ENCODE assay signal across 24 cellular contexts in genomic region chr22:29277927-29278326, GRCh38. TPM values are rescaled to one million over a fixed set of nuclear protein-coding genes. Genes with fewer than 3 reads are reported as not detected.
A peak's percentile ranks its signal among the peaks of the same experiment; 100 is the strongest.
DNase-seq lines count a peak whose midpoint lies in the region; ATAC-seq, FAIRE-seq and TF ChIP-seq lines count a peak whose summit lies in the region.
"Had no signal": no experiment of that assay in that cellular context is flagged by ENCODE, and none has a peak within 500 bp of the region (broad histone marks: within the 10 kb centered on the region; RNA-seq: fewer than 3 reads in every experiment).

No MANE protein-coding gene starts in this region.

- no peaks in the 10 kb centered on the region for H3K27me3 ChIP-seq in CD4-positive, alpha-beta T cell (ENCODE audit: control insufficient read depth, insufficient read depth, low read length)
- no peaks in the 10 kb centered on the region for H3K27me3 ChIP-seq in GM12878 (replicated peaks in 1 of 2; ENCODE audit: control insufficient read depth in 2 of 2, insufficient read depth in 2 of 2, low read length in 1 of 2)
- H3K27me3 ChIP-seq: testis, vagina had no signal

- peak overlapping the region; percentile 5 for H3K27ac Mint-ChIP-seq in CD4-positive, alpha-beta T cell

- peaks cover 28 to 60% of the 10 kb centered on the region in 2 experiments for H3K36me3 ChIP-seq in GM12878 (ENCODE audit: control insufficient read depth in 2 of 2, insufficient read depth in 2 of 2, low read length in 1 of 2)

- H3K9me3 Mint-ChIP-seq in CD4-positive, alpha-beta T cell: no peaks in the 10 kb centered on the region
- H3K9me3 Mint-ChIP-seq: CD14-positive monocyte had no signal

- no peaks in the 10 kb centered on the region for H3K9me3 ChIP-seq in CD4-positive, alpha-beta T cell (ENCODE audit: control insufficient read depth, low read length)
- H3K9me3 ChIP-seq in GM12878 (replicated peaks; ENCODE audit: control insufficient read depth, insufficient read depth, low read length): no peaks in the 10 kb centered on the region
- H3K9me3 ChIP-seq: lower lobe of right lung, mucosa of descending colon, psoas muscle, testis, vagina had no signal

- H3K79me2 ChIP-seq in GM12878 (ENCODE audit: control insufficient read depth, insufficient read depth, low read length): peaks cover 65% of the 10 kb centered on the region

- peak; percentile 55 for FAIRE-seq in GM12891 (lab: Jason Lieb, UNC)
- no peak for FAIRE-seq in GM12878 (lab: Jason Lieb, UNC)
- FAIRE-seq: endometrium, G401.6, K562, keratinocyte had no signal

- H3K4me1 ChIP-seq in GM12878 (ENCODE audit: control insufficient read depth, insufficient read depth, low read length): peaks cover 6% of the 10 kb centered on the region
- H3K4me1 ChIP-seq: testis had no signal

- H3K9ac ChIP-seq in GM12878 (ENCODE audit: control insufficient read depth, insufficient read depth, low read length): no peak overlapping the region

- H3K4me3 Mint-ChIP-seq in CD4-positive, alpha-beta T cell: no peak overlapping the region
- H3K4me3 Mint-ChIP-seq: CD14-positive monocyte had no signal

- RAD21 ChIA-PET in GM12878 (lab: Charles Lee; ENCODE audit: unreplicated experiment): no interaction called here

- BruUV-seq in GM12878 (replicated peaks; lab: Mats Ljungman, UMichigan): no TSS peak

- no peak for TF ChIP-seq POLR2A in GM12891 (IDR thresholded peaks at IDR 0.05; ENCODE audit: low read depth, low read length)
- TF ChIP-seq POLR2A in GM12878 (IDR thresholded peaks at IDR 0.05; ENCODE audit: low read depth, low read length): no peak

- 100% methylated on average over 1 of the region's 1 CpG for WGBS in GM12878 (ENCODE audit: insufficient coverage, insufficient replicate concordance, low lambda C conversion rate, missing lambda C conversion rate)

- no peak for TF ChIP-seq EP300 in GM12878 (IDR thresholded peaks at IDR 0.05; ENCODE audit: borderline replicate concordance in 1 of 2, control insufficient read depth in 1 of 2, low read depth in 2 of 2, low read length in 2 of 2)

- SMC1A ChIA-PET in GM12878 (lab: Charles Lee; ENCODE audit: uncharacterized antibody, unreplicated experiment): interaction anchor here (0.7 to 2.2 kb wide), 3 partner anchors 8 to 161 kb away, joined by 3 to 8 read pairs (median 3); no protein-coding TSS in a partner anchor

- POLR2A ChIA-PET in CD4-positive, alpha-beta T cell (lab: Charles Lee): interaction anchor here (1.0 to 2.0 kb wide), 2 partner anchors 10 to 11 kb away, joined by 4 to 5 read pairs; partner anchors contain the start of gene EWSR1
- POLR2A ChIA-PET in GM12878 (lab: Charles Lee): no interaction called here

- in situ Hi-C loops in GM12878 (cut with MboI): no loop called here

- H3K27ac ChIP-seq in CD4-positive, alpha-beta T cell (ENCODE audit: low read depth, low read length): no peak overlapping the region
- no peak overlapping the region for H3K27ac ChIP-seq in GM12878 (ENCODE audit: control insufficient read depth, insufficient read depth)
- H3K27ac ChIP-seq: lower lobe of right lung, psoas muscle, testis, vagina had no signal

- CTCF ChIA-PET in CD4-positive, alpha-beta T cell (lab: Charles Lee): no interaction called here
- CTCF ChIA-PET in GM12878 (lab: Yijun Ruan, JAX): no interaction called here

- no peak overlapping the region for H2AFZ ChIP-seq in GM12878 (ENCODE audit: control insufficient read depth, low read depth, low read length)

- H4K20me1 ChIP-seq in GM12878 (ENCODE audit: control insufficient read depth, insufficient read depth): peaks cover 7% of the 10 kb centered on the region; the same call in 1 of the 2 replicates

- no peak for DNase-seq in CD4-positive, alpha-beta T cell
- DNase-seq in GM12891 (ENCODE audit: insufficient read length, low spot score) (no peak), GM12878 (ENCODE audit: low read depth, low spot score) (no peak), NCI-H748 (lab: John Stamatoyannopoulos, UW; ENCODE audit: unreplicated experiment) (no peak), kidney tubule cell (ENCODE audit: low spot score) (no peak)
- DNase-seq: activated CD4-positive, alpha-beta T cell treated with anti-CD3 and anti-CD28 coated beads for 48 hours; activated naive CD4-positive, alpha-beta T cell treated with Interleukin-2 at 50 U/mL for 16 hours; anterior cingulate cortex; lower lobe of right lung; mucosa of descending colon; NCI-H2171 treated with DMSO at 0.1 percent for 48 hours; NCI-H526; psoas muscle; T-helper 17 cell; testis had no signal

- no peaks in the 10 kb centered on the region for H3K27me3 Mint-ChIP-seq in CD4-positive, alpha-beta T cell
- H3K27me3 Mint-ChIP-seq: T-helper 17 cell had no signal

- H3K4me3 ChIP-seq in GM12878: no peak overlapping the region
- H3K4me3 ChIP-seq: K562, lower lobe of right lung, mucosa of descending colon, psoas muscle, testis, vagina had no signal

- TF ChIP-seq RAD21 in GM12878 (IDR thresholded peaks at IDR 0.05; ENCODE audit: insufficient read depth, low read depth, low read length): no peak

- no peak overlapping the region for H3K4me2 ChIP-seq in GM12878 (ENCODE audit: control insufficient read depth, insufficient read depth)

- H3K4me1 Mint-ChIP-seq in CD4-positive, alpha-beta T cell (ENCODE audit: low read depth): peaks cover 59% of the 10 kb centered on the region

- no peak for ATAC-seq in CD4-positive, alpha-beta T cell (ENCODE audit: poor library complexity)
- ATAC-seq in GM12878: peak; percentile 10; the same call in 2 of the 3 replicates
- ATAC-seq: HCT116, K562, mucosa of descending colon, psoas muscle, T-helper 17 cell had no signal

- no peak for TF ChIP-seq CTCF in CD4-positive, alpha-beta T cell (IDR thresholded peaks at IDR 0.05)
- no peak for TF ChIP-seq CTCF in GM12878 (IDR thresholded peaks at IDR 0.05 in 2 of 3, conservative IDR thresholded peaks at IDR 0.05 in 1 of 3; ENCODE audit: control insufficient read depth in 2 of 3, extremely low read depth in 1 of 3, insufficient read depth in 1 of 3, low read depth in 3 of 3, low read length in 3 of 3)

- peaks cover 100% of the 10 kb centered on the region for H3K36me3 Mint-ChIP-seq in CD4-positive, alpha-beta T cell (ENCODE audit: low read depth)

- intact Hi-C loops in CD4-positive, alpha-beta T cell (cut with DNase I, micrococcal nuclease): loop anchor here in 1 of 2 experiments (10.0 kb wide), 1 partner anchor 607 kb away; the partner anchor contains the start of gene MTMR3
- intact Hi-C loops in GM12878 (cut with micrococcal nuclease; ENCODE audit: unreplicated experiment): no loop called here

RNA-seq across cellular contexts. Expression of gene EWSR1, which starts 9.9 kb away (rescaled TPM):
- 100 to 1,000 TPM; 292 to 309 TPM for total RNA-seq in CD4-positive, alpha-beta T cell
- 173 TPM for polyA plus RNA-seq in GM12891 (2012; ENCODE audit: low read depth, missing spikeins)
- total RNA-seq in GM12878 (2013; cell fraction: nucleolus; rRNA removed): 358 and 390 TPM in 2 replicates
- total RNA-seq in GM12878 (2014; rRNA removed): 339 and 342 TPM in 2 replicates
- total RNA-seq in GM12878 (2014; rRNA removed; fragmentation: Illumina TruSeq; extraction: Trizol): 200 and 209 TPM in 2 replicates
- 307 and 325 TPM in 2 replicates for total RNA-seq in GM12878 (2021)
- polyA plus RNA-seq in GM12878 (2011; ENCODE audit: low read depth): 140 TPM
- polyA plus RNA-seq in GM12878 (2011; rRNA removed): 233 and 400 TPM in 2 replicates
- 486 and 548 TPM in 2 replicates for polyA plus RNA-seq in GM12878 (2011; cell fraction: cytosol; rRNA removed)
- polyA plus RNA-seq in GM12878 (2011; cell fraction: nucleus; rRNA removed): 908 and 919 TPM in 2 replicates
- polyA plus RNA-seq in GM12878 (2012): 149 and 217 TPM in 2 replicates
- 430 and 480 TPM in 2 replicates for polyA plus RNA-seq in GM12878 (2014; fragmentation: Illumina TruSeq; extraction: Trizol)
- 100 to 1,000 TPM; 130 to 180 TPM for polyA plus RNA-seq in GM12878 (2014; fragmentation: Nextera tagmentation; extraction: Ambion mirVana)
- 369 and 388 TPM in 2 replicates for polyA plus RNA-seq in GM12878 (2014; rRNA removed)
- polyA plus RNA-seq in GM12878 (2016; fragmentation: Nextera tagmentation; extraction: Ambion mirVana): 100 to 1,000 TPM; 426 to 464 TPM
- polyA minus RNA-seq in GM12878 (2011; rRNA and poly(A)+ RNA removed): 345 and 478 TPM in 2 replicates
- 124 and 140 TPM in 2 replicates for polyA minus RNA-seq in GM12878 (2011; cell fraction: cytosol; rRNA and poly(A)+ RNA removed)
- 141 and 185 TPM in 2 replicates for polyA minus RNA-seq in GM12878 (2011; cell fraction: nucleus; rRNA and poly(A)+ RNA removed)

RNA-seq across cellular contexts. Expression of gene RHBDD3, which starts 10.1 kb away (rescaled TPM):
- total RNA-seq in CD4-positive, alpha-beta T cell: 10 to 100 TPM in 1 of 2 experiments, 1 to 10 TPM in 1; 9.0 to 11.7 TPM
- 11.0 TPM for polyA plus RNA-seq in GM12891 (2012; ENCODE audit: low read depth, missing spikeins)
- total RNA-seq in GM12878 (2013; cell fraction: nucleolus; rRNA removed): 36.7 and 43.7 TPM in 2 replicates
- total RNA-seq in GM12878 (2014; rRNA removed) (30.7 and 37.9 TPM in 2 replicates), GM12878 (2014; rRNA removed; fragmentation: Illumina TruSeq; extraction: Trizol) (10.0 and 11.9 TPM in 2 replicates), GM12878 (2021) (23.1 and 28.4 TPM in 2 replicates)
- polyA plus RNA-seq in GM12878 (2011; ENCODE audit: low read depth): 5.3 TPM
- polyA plus RNA-seq in GM12878 (2011; rRNA removed) (3.8 and 8.6 TPM in 2 replicates), GM12878 (2014; fragmentation: Illumina TruSeq; extraction: Trizol) (3.9 and 8.1 TPM in 2 replicates), GM12878 (2014; fragmentation: Nextera tagmentation; extraction: Ambion mirVana) (1 to 10 TPM in 1 of 2 experiments, under 1 TPM in 1; 0.27 to 1.2 TPM), GM12878 (2014; rRNA removed) (37.6 and 41.2 TPM in 2 replicates), GM12878 (2016; fragmentation: Nextera tagmentation; extraction: Ambion mirVana) (10 to 100 TPM; 36.9 to 38.7 TPM)
- polyA plus RNA-seq in GM12878 (2011; cell fraction: cytosol; rRNA removed): 14.9 and 23.0 TPM in 2 replicates
- 23.5 and 35.8 TPM in 2 replicates for polyA plus RNA-seq in GM12878 (2011; cell fraction: nucleus; rRNA removed)
- 13.5 and 16.4 TPM in 2 replicates for polyA plus RNA-seq in GM12878 (2012)
- polyA minus RNA-seq in GM12878 (2011; rRNA and poly(A)+ RNA removed): 3.6 and 9.5 TPM in 2 replicates
- 2.9 and 6.8 TPM in 2 replicates for polyA minus RNA-seq in GM12878 (2011; cell fraction: cytosol; rRNA and poly(A)+ RNA removed)
- polyA minus RNA-seq in GM12878 (2011; cell fraction: nucleus; rRNA and poly(A)+ RNA removed): 5.3 and 13.4 TPM in 2 replicates

RNA-seq across cellular contexts. Expression of gene GAS2L1, which starts 28.5 kb away (rescaled TPM):
- under 1 TPM; 0.28 to 0.77 TPM for total RNA-seq in CD4-positive, alpha-beta T cell
- 0.21 TPM for polyA plus RNA-seq in GM12891 (2012; ENCODE audit: low read depth, missing spikeins)
- not detected in 2 replicates for total RNA-seq in GM12878 (2013; cell fraction: nucleolus; rRNA removed)
- total RNA-seq in GM12878 (2014; rRNA removed) (not detected in 2 replicates), GM12878 (2014; rRNA removed; fragmentation: Illumina TruSeq; extraction: Trizol) (not detected in 2 replicates), GM12878 (2021) (0.13 and 0.43 TPM in 2 replicates)
- polyA plus RNA-seq in GM12878 (2011; ENCODE audit: low read depth): not detected
- polyA plus RNA-seq in GM12878 (2011; rRNA removed) (not detected in 2 replicates), GM12878 (2014; fragmentation: Illumina TruSeq; extraction: Trizol) (not detected in 2 replicates), GM12878 (2014; fragmentation: Nextera tagmentation; extraction: Ambion mirVana) (not detected), GM12878 (2014; rRNA removed) (0.03 and 0.06 TPM in 2 replicates), GM12878 (2016; fragmentation: Nextera tagmentation; extraction: Ambion mirVana) (not detected)
- 0.07 TPM in 1 of 2 replicates, not detected in the other for polyA plus RNA-seq in GM12878 (2011; cell fraction: cytosol; rRNA removed)
- polyA plus RNA-seq in GM12878 (2011; cell fraction: nucleus; rRNA removed): 0.13 and 0.28 TPM in 2 replicates
- 0.12 and 0.25 TPM in 2 replicates for polyA plus RNA-seq in GM12878 (2012)
- polyA minus RNA-seq in GM12878 (2011; rRNA and poly(A)+ RNA removed): not detected in 2 replicates
- polyA minus RNA-seq in GM12878 (2011; cell fraction: cytosol; rRNA and poly(A)+ RNA removed): not detected in 2 replicates
- not detected in 2 replicates for polyA minus RNA-seq in GM12878 (2011; cell fraction: nucleus; rRNA and poly(A)+ RNA removed)

RNA-seq across cellular contexts. Expression of gene RASL10A, which starts 37.6 kb away (rescaled TPM):
- total RNA-seq in CD4-positive, alpha-beta T cell: under 1 TPM; 0.30 to 0.36 TPM
- 0.63 TPM for polyA plus RNA-seq in GM12891 (2012; ENCODE audit: low read depth, missing spikeins)
- not detected in 2 replicates for total RNA-seq in GM12878 (2013; cell fraction: nucleolus; rRNA removed)
- total RNA-seq in GM12878 (2014; rRNA removed): 0.27 TPM in 1 of 2 replicates, not detected in the other
- total RNA-seq in GM12878 (2014; rRNA removed; fragmentation: Illumina TruSeq; extraction: Trizol): not detected in 2 replicates
- total RNA-seq in GM12878 (2021): 0.32 and 0.46 TPM in 2 replicates
- polyA plus RNA-seq in GM12878 (2011; ENCODE audit: low read depth): not detected
- 0.12 TPM in 1 of 2 replicates, not detected in the other for polyA plus RNA-seq in GM12878 (2011; rRNA removed)
- polyA plus RNA-seq in GM12878 (2011; cell fraction: cytosol; rRNA removed): 0.10 and 0.33 TPM in 2 replicates
- 0.51 and 0.92 TPM in 2 replicates for polyA plus RNA-seq in GM12878 (2011; cell fraction: nucleus; rRNA removed)
- 0.31 and 0.35 TPM in 2 replicates for polyA plus RNA-seq in GM12878 (2012)
- not detected in 2 replicates for polyA plus RNA-seq in GM12878 (2014; fragmentation: Illumina TruSeq; extraction: Trizol)
- not detected for polyA plus RNA-seq in GM12878 (2014; fragmentation: Nextera tagmentation; extraction: Ambion mirVana)
- not detected in 2 replicates for polyA plus RNA-seq in GM12878 (2014; rRNA removed)
- polyA plus RNA-seq in GM12878 (2016; fragmentation: Nextera tagmentation; extraction: Ambion mirVana): under 1 TPM; 0.17 to 0.24 TPM
- polyA minus RNA-seq in GM12878 (2011; rRNA and poly(A)+ RNA removed): not detected in 2 replicates
- not detected in 2 replicates for polyA minus RNA-seq in GM12878 (2011; cell fraction: cytosol; rRNA and poly(A)+ RNA removed)
- polyA minus RNA-seq in GM12878 (2011; cell fraction: nucleus; rRNA and poly(A)+ RNA removed): not detected in 2 replicates
- total RNA-seq: fibroblast of lung, SK-MEL-5, vagina had no signal
- polyA plus RNA-seq: fibroblast of lung, keratinocyte had no signal
